Comparison of ENCODE assay signal across 27 cellular contexts in genomic region chr15:59828871-59829270, GRCh38.
DNase-seq lines count a peak whose midpoint lies in the region; ATAC-seq, FAIRE-seq and TF ChIP-seq lines count a peak whose summit lies in the region.
"Had no signal": no experiment of that assay in that cellular context is flagged by ENCODE, and none has a peak within 500 bp of the region (broad histone marks: within the 10 kb centered on the region; RNA-seq: fewer than 3 reads in every experiment).

No MANE protein-coding gene starts in this region.

- no peak for TF ChIP-seq POLR2A in breast epithelium (IDR thresholded peaks at IDR 0.05)

- DNase-seq in MCF 10A (ENCODE audit: unreplicated experiment) (peak; percentile 59), breast epithelium (ENCODE audit: low spot score in 2 of 2) (no peak), RWPE1 (ENCODE audit: low spot score) (peak; percentile 57), epithelial cell of prostate (ENCODE audit: low read depth, low spot score) (no peak), urothelium cell line (ENCODE audit: low spot score) (peak; percentile 78), T-helper 9 cell (no peak), coronary artery (ENCODE audit: low spot score) (no peak)
- DNase-seq: BE2C; Calu3; CD8-positive, alpha-beta memory T cell; DND-41; GM23248; NCI-H1105 treated with DMSO at 0.1 percent for 48 hours; NCI-H146; NCI-H2029; NCI-H446 treated with DMSO at 0.1 percent for 48 hours; NCI-H526; NCI-H82; Peyer's patch; SJCRH30 had no signal

- peaks cover 0 to 4% of the 10 kb centered on the region in 2 donors for H3K27me3 ChIP-seq in breast epithelium
- H3K27me3 ChIP-seq: Peyer's patch, SJCRH30 had no signal

- CTCF ChIA-PET in MCF 10A (lab: Yijun Ruan, JAX) = interaction anchor here (0.6 to 1.2 kb wide), 5 partner anchors 31 to 139 kb away, joined by 3 read pairs; no protein-coding TSS in a partner anchor
- CTCF ChIA-PET in RWPE1 (lab: Yijun Ruan, JAX) = interaction anchor here (0.6 to 0.7 kb wide), 2 partner anchors 50 to 1165 kb away, joined by 3 to 7 read pairs; no protein-coding TSS in a partner anchor

- peaks cover under 1% of the 10 kb centered on the region for H3K9me3 Mint-ChIP-seq in MCF 10A (ENCODE audit: unreplicated experiment)

- H3K4me3 Mint-ChIP-seq in MCF 10A (ENCODE audit: unreplicated experiment) = peak overlapping the region; percentile 42
- H3K4me3 Mint-ChIP-seq: CD14-positive monocyte; CD8-positive, alpha-beta memory T cell had no signal

- H3K36me3 Mint-ChIP-seq in MCF 10A (ENCODE audit: insufficient read depth, unreplicated experiment) = peaks cover 3% of the 10 kb centered on the region
- H3K36me3 Mint-ChIP-seq: CD14-positive monocyte; CD8-positive, alpha-beta memory T cell had no signal

- H3K27me3 Mint-ChIP-seq in MCF 10A (ENCODE audit: insufficient read depth, unreplicated experiment) = no peaks in the 10 kb centered on the region

- no peaks in the 10 kb centered on the region for H3K36me3 ChIP-seq in breast epithelium
- H3K36me3 ChIP-seq: BE2C, HAP-1, Peyer's patch, SJCRH30 had no signal

- H3K4me1 ChIP-seq in breast epithelium = no peaks in the 10 kb centered on the region
- H3K4me1 ChIP-seq: BE2C, HAP-1, Peyer's patch had no signal

- no TSS peak for BruUV-seq in MCF 10A (replicated peaks; lab: Mats Ljungman, UMichigan)

- no peaks in the 10 kb centered on the region for H3K9me3 ChIP-seq in breast epithelium
- H3K9me3 ChIP-seq: BE2C, HAP-1, Peyer's patch had no signal

- H3K4me1 Mint-ChIP-seq in MCF 10A (ENCODE audit: insufficient read depth, unreplicated experiment) = peaks cover 35% of the 10 kb centered on the region
- H3K4me1 Mint-ChIP-seq: CD14-positive monocyte had no signal

- FAIRE-seq in urothelium cell line (lab: Jason Lieb, UNC) = peak; percentile 48
- FAIRE-seq: GM19239 had no signal

- H3K27ac ChIP-seq in breast epithelium (no peak overlapping the region), RWPE1 (no peak overlapping the region), epithelial cell of prostate (peak overlapping the region; percentile 24), coronary artery (no peak overlapping the region)
- H3K27ac ChIP-seq: 22Rv1, GM23248, HL-60, Peyer's patch, SJCRH30 had no signal

- intact Hi-C loops in MCF 10A (cut with micrococcal nuclease) = no loop called here
- intact Hi-C loops in breast epithelium (cut with DNase I; ENCODE audit: low total_unique reads) = no loop called here

- TF ChIP-seq CTCF in MCF 10A (IDR thresholded peaks at IDR 0.05; ENCODE audit: unreplicated experiment) (no peak), breast epithelium (IDR thresholded peaks at IDR 0.05) (no peak), RWPE1 (conservative IDR thresholded peaks at IDR 0.05; ENCODE audit: low read depth) (no peak), coronary artery (IDR thresholded peaks at IDR 0.05) (no peak)

- no peak for ATAC-seq in HG03565 (IDR thresholded peaks at IDR 0.05; ENCODE audit: unreplicated experiment)
- ATAC-seq: Right ventricle myocardium inferior had no signal

- H3K4me3 ChIP-seq in breast epithelium (no peak overlapping the region), coronary artery (no peak overlapping the region)
- H3K4me3 ChIP-seq: GM23248, HAP-1, Peyer's patch, SJCRH30 had no signal

- peak overlapping the region; percentile 50 for H3K27ac Mint-ChIP-seq in MCF 10A (ENCODE audit: low read depth, unreplicated experiment)
- H3K27ac Mint-ChIP-seq: CD14-positive monocyte had no signal

- POLR2A ChIA-PET in MCF 10A (lab: Yijun Ruan, JAX) (interaction anchor here (0.6 to 1.8 kb wide), 11 partner anchors 10 to 563 kb away, joined by 3 to 10 read pairs (median 3); no protein-coding TSS in a partner anchor), RWPE1 (lab: Yijun Ruan, JAX; ENCODE audit: low non-redundant PET) (interaction anchor here (0.6 kb wide), 1 partner anchor 452 kb away, joined by 3 read pairs; no protein-coding TSS in a partner anchor)

Comparison
In these comparisons a context has a peak if more than half of its experiments do, and no peak if none do; other contexts are left out.
1. DNase-seq: peak in MCF 10A (single experiment), RWPE1 (single experiment) and urothelium cell line (single experiment); none in breast epithelium (0 of 2), epithelial cell of prostate (single experiment), T-helper 9 cell (single experiment) and coronary artery (single experiment).